ENCODE assay signal across 10 cellular contexts in genomic region chr14:104978774-104979691, GRCh38. TPM values are rescaled to one million over a fixed set of nuclear protein-coding genes. Genes with fewer than 3 reads are reported as not detected.
DNase-seq lines count a peak whose midpoint lies in the region; ATAC-seq and TF ChIP-seq lines count a peak whose summit lies in the region.
"Had no signal": no experiment of that assay in that cellular context is flagged by ENCODE, and none has a peak within 500 bp of the region (broad histone marks: within the 10 kb centered on the region; RNA-seq: fewer than 3 reads in every experiment).

No MANE protein-coding gene starts in this region.

- peaks cover 5 to 27% (median 11%) of the 10 kb centered on the region in 3 donors for H3K4me1 Mint-ChIP-seq in CD8-positive, alpha-beta memory T cell
- peaks cover 7% of the 10 kb centered on the region for H3K4me1 Mint-ChIP-seq in T-helper 1 cell treated with Interleukin-12 subunit alpha and Interleukin-12 subunit beta and Interleukin-4 antibody, amounts not matched to agents 30 μg/mL and 1 μg/mL, for 36 hours (ENCODE audit: low read depth)

- peak overlapping the region in 3 of 8 donors; percentile 14 to 77 (median 15) for H3K27ac Mint-ChIP-seq in CD8-positive, alpha-beta memory T cell
- no peak overlapping the region for H3K27ac Mint-ChIP-seq in T-helper 1 cell treated with Interleukin-12 subunit alpha and Interleukin-12 subunit beta and Interleukin-4 antibody, amounts not matched to agents 30 μg/mL and 1 μg/mL, for 36 hours

- no peak overlapping the region for H4K8ac ChIP-seq in trophoblast cell (ENCODE audit: low read depth, low read length)

- intact Hi-C loops in Right ventricle myocardium inferior (cut with DNase I) = loop anchor here (2.0 to 10.0 kb wide), 2 partner anchors 42 to 206 kb away; partner anchors contain the start of genes CDCA4 and NUDT14

- no peaks in the 10 kb centered on the region for H3K79me1 ChIP-seq in trophoblast cell (ENCODE audit: low read length)

- ATAC-seq in Right ventricle myocardium inferior (no peak), HG02759 (IDR thresholded peaks at IDR 0.05; ENCODE audit: unreplicated experiment) (no peak), foreskin keratinocyte (no peak)

- no peak overlapping the region for H3K9ac ChIP-seq in trophoblast cell (ENCODE audit: low read length)

- peaks cover 22 to 36% of the 10 kb centered on the region in 2 donors for H3K27me3 Mint-ChIP-seq in CD8-positive, alpha-beta memory T cell
- peaks cover 29% of the 10 kb centered on the region for H3K27me3 Mint-ChIP-seq in T-helper 1 cell treated with Interleukin-12 subunit alpha and Interleukin-12 subunit beta and Interleukin-4 antibody, amounts not matched to agents 30 μg/mL and 1 μg/mL, for 36 hours (ENCODE audit: low read depth)

- no peak overlapping the region for H4K91ac ChIP-seq in trophoblast cell (ENCODE audit: low read depth, low read length)

- no peak overlapping the region for H2BK120ac ChIP-seq in trophoblast cell (ENCODE audit: insufficient read depth, low read length, poor library complexity)

- TF ChIP-seq CTCF in foreskin keratinocyte (conservative IDR thresholded peaks at IDR 0.05) = no peak

- H3K9me3 ChIP-seq in CD8-positive, alpha-beta memory T cell (ENCODE audit: low read length) = no peaks in the 10 kb centered on the region
- peaks cover 9% of the 10 kb centered on the region for H3K9me3 ChIP-seq in trophoblast cell (ENCODE audit: insufficient read depth, low read depth, low read length)

- H2BK12ac ChIP-seq in trophoblast cell (ENCODE audit: low read length) = no peak overlapping the region

- H3K4me3 Mint-ChIP-seq in CD8-positive, alpha-beta memory T cell = peak overlapping the region in 5 of 7 donors; percentile 30 to 74 (median 44)
- peak overlapping the region; percentile 49 for H3K4me3 Mint-ChIP-seq in T-helper 1 cell treated with Interleukin-12 subunit alpha and Interleukin-12 subunit beta and Interleukin-4 antibody, amounts not matched to agents 30 μg/mL and 1 μg/mL, for 36 hours

- H3K27ac ChIP-seq in CD8-positive, alpha-beta memory T cell (ENCODE audit: low read depth, low read length) = no peak overlapping the region
- H3K27ac ChIP-seq in trophoblast cell (ENCODE audit: low read depth, low read length) = no peak overlapping the region
- no peak overlapping the region for H3K27ac ChIP-seq in foreskin keratinocyte

- no peak overlapping the region for H3K18ac ChIP-seq in trophoblast cell (ENCODE audit: low read length)

- peaks cover 7% of the 10 kb centered on the region for H3K4me1 ChIP-seq in CD8-positive, alpha-beta memory T cell (ENCODE audit: insufficient read depth, low read length)
- H3K4me1 ChIP-seq in trophoblast cell (ENCODE audit: control insufficient read depth in 1 of 2, insufficient read depth in 2 of 2, low read length in 2 of 2) = peaks cover 2 to 15% of the 10 kb centered on the region in 2 experiments
- H3K4me1 ChIP-seq in foreskin keratinocyte = no peaks in the 10 kb centered on the region

- POLR2A ChIA-PET in CD8-positive, alpha-beta memory T cell (lab: Charles Lee) = no interaction called here

- H3K36me3 ChIP-seq in CD8-positive, alpha-beta memory T cell (ENCODE audit: insufficient read depth, low read length) = no peaks in the 10 kb centered on the region
- H3K36me3 ChIP-seq in trophoblast cell (ENCODE audit: control insufficient read depth in 1 of 2, insufficient read depth in 2 of 2, low read length in 2 of 2) = no peaks in the 10 kb centered on the region

- H4K12ac ChIP-seq in trophoblast cell (ENCODE audit: low read depth, low read length) = no peak overlapping the region

- peak overlapping the region; percentile 53 for H3K4me2 ChIP-seq in trophoblast cell (ENCODE audit: low read length)

- peaks cover 16% of the 10 kb centered on the region for H3K27me3 ChIP-seq in CD8-positive, alpha-beta memory T cell (ENCODE audit: insufficient read depth, low read length, poor library complexity, severe bottlenecking)
- H3K27me3 ChIP-seq in trophoblast cell (ENCODE audit: insufficient read depth, low read length) (peaks cover 10% of the 10 kb centered on the region), foreskin keratinocyte (no peaks in the 10 kb centered on the region)

- no peak overlapping the region for H2BK5ac ChIP-seq in trophoblast cell (ENCODE audit: low read depth, low read length, poor library complexity)

- H3K4ac ChIP-seq in trophoblast cell (ENCODE audit: low read depth, low read length) = no peak overlapping the region

- H3K79me2 ChIP-seq in trophoblast cell (ENCODE audit: control insufficient read depth, insufficient read depth, low read length, poor library complexity) = no peaks in the 10 kb centered on the region

- no peak overlapping the region for H3K23ac ChIP-seq in trophoblast cell (ENCODE audit: low read length)

- DNase-seq in CD8-positive, alpha-beta memory T cell = peak in 1 of 5 donors; percentile 45
- peak; percentile 41 for DNase-seq in Right ventricle myocardium inferior (ENCODE audit: missing footprints)
- no peak for DNase-seq in trophoblast cell
- DNase-seq in NCI-H2029 treated with DMSO at 0.1 percent for 48 hours (lab: John Stamatoyannopoulos, UW) = no peak
- no peak for DNase-seq in DMS53 treated with DMSO at 0.1 percent for 48 hours (lab: John Stamatoyannopoulos, UW; ENCODE audit: unreplicated experiment)
- no peak for DNase-seq in foreskin keratinocyte

- no peaks in the 10 kb centered on the region for H3K9me3 Mint-ChIP-seq in CD8-positive, alpha-beta memory T cell
- no peaks in the 10 kb centered on the region for H3K9me3 Mint-ChIP-seq in T-helper 1 cell treated with Interleukin-12 subunit alpha and Interleukin-12 subunit beta and Interleukin-4 antibody, amounts not matched to agents 30 μg/mL and 1 μg/mL, for 36 hours

- no peak overlapping the region for H3K4me3 ChIP-seq in CD8-positive, alpha-beta memory T cell (ENCODE audit: low read length)
- peak overlapping the region; percentile 14 for H3K4me3 ChIP-seq in trophoblast cell (ENCODE audit: low read depth, low read length)
- H3K4me3 ChIP-seq: GM12878 had no signal

- no peak overlapping the region for H3K14ac ChIP-seq in trophoblast cell (ENCODE audit: low read length)

- CTCF ChIA-PET in CD8-positive, alpha-beta memory T cell (lab: Charles Lee) = interaction anchor here (1.1 kb wide), 1 partner anchor 65 kb away, joined by 4 read pairs; no protein-coding TSS in a partner anchor

- no peak overlapping the region for H2AFZ ChIP-seq in trophoblast cell (ENCODE audit: insufficient read depth, low read length, poor library complexity)

- WGBS in trophoblast cell (ENCODE audit: extremely low coverage, insufficient coverage, insufficient read length) = no CpG with 5 or more reads among the region's 32 CpGs

- no peaks in the 10 kb centered on the region for H3K36me3 Mint-ChIP-seq in CD8-positive, alpha-beta memory T cell
- no peaks in the 10 kb centered on the region for H3K36me3 Mint-ChIP-seq in T-helper 1 cell treated with Interleukin-12 subunit alpha and Interleukin-12 subunit beta and Interleukin-4 antibody, amounts not matched to agents 30 μg/mL and 1 μg/mL, for 36 hours (ENCODE audit: low read depth)

- no peak overlapping the region for H2AK5ac ChIP-seq in trophoblast cell (ENCODE audit: low read length)

RNA-seq across cellular contexts. Expression of gene AHNAK2, which starts 0.9 kb away (rescaled TPM):
- total RNA-seq in CD8-positive, alpha-beta memory T cell = under 1 TPM in 1 of 2 experiments, not detected in 1; 0.04 TPM
- polyA plus RNA-seq in CD8-positive, alpha-beta memory T cell = not detected
- total RNA-seq in Right ventricle myocardium inferior (2.5 TPM), foreskin keratinocyte (183 and 225 TPM in 2 replicates)
- polyA plus RNA-seq in trophoblast cell (2013) = 1.2 and 1.5 TPM in 2 replicates
- polyA plus RNA-seq in foreskin keratinocyte = 73.0 and 79.4 TPM in 2 replicates

RNA-seq across cellular contexts. Expression of gene CLBA1, which starts 6.6 kb away (rescaled TPM):
- 1 to 10 TPM; 3.8 to 3.9 TPM for total RNA-seq in CD8-positive, alpha-beta memory T cell
- polyA plus RNA-seq in CD8-positive, alpha-beta memory T cell = 0.32 TPM
- total RNA-seq in Right ventricle myocardium inferior (1.9 TPM), foreskin keratinocyte (7.4 and 8.3 TPM in 2 replicates)
- 2.2 and 2.6 TPM in 2 replicates for polyA plus RNA-seq in trophoblast cell (2013)
- polyA plus RNA-seq in foreskin keratinocyte = 6.1 and 6.8 TPM in 2 replicates

RNA-seq across cellular contexts. Expression of gene CDCA4, which starts 41.9 kb away (rescaled TPM):
- 10 to 100 TPM; 73.0 to 76.7 TPM for total RNA-seq in CD8-positive, alpha-beta memory T cell
- polyA plus RNA-seq in CD8-positive, alpha-beta memory T cell = 23.8 TPM
- total RNA-seq in Right ventricle myocardium inferior = 3.1 TPM
- 16.8 and 18.1 TPM in 2 replicates for polyA plus RNA-seq in trophoblast cell (2013)
- 74.1 and 81.5 TPM in 2 replicates for total RNA-seq in foreskin keratinocyte
- polyA plus RNA-seq in foreskin keratinocyte = 70.3 TPM in 2 replicates

RNA-seq across cellular contexts. Expression of gene PLD4, which starts 54.4 kb away (rescaled TPM):
- total RNA-seq in CD8-positive, alpha-beta memory T cell = under 1 TPM in 1 of 2 experiments, not detected in 1; 0.04 TPM
- not detected for polyA plus RNA-seq in CD8-positive, alpha-beta memory T cell
- total RNA-seq in Right ventricle myocardium inferior = not detected
- 0.04 and 0.08 TPM in 2 replicates for polyA plus RNA-seq in trophoblast cell (2013)
- not detected in 2 replicates for total RNA-seq in foreskin keratinocyte
- polyA plus RNA-seq in foreskin keratinocyte = 0.02 and 0.03 TPM in 2 replicates
- total RNA-seq: NCI-H460 had no signal

Comparison
In these comparisons a context has a peak if more than half of its experiments do, and no peak if none do; other contexts are left out.
1. RNA of gene AHNAK2, which starts 0.9 kb away (total RNA-seq): 183 to 225 TPM in foreskin keratinocyte; 2.5 TPM in Right ventricle myocardium inferior (single experiment) and 0.04 TPM in CD8-positive, alpha-beta memory T cell; every median in the first group is over 10 times any median in the second.
2. RNA of gene CDCA4, which starts 41.9 kb away (total RNA-seq): 73.0 to 76.7 TPM in CD8-positive, alpha-beta memory T cell and 74.1 to 81.5 TPM in foreskin keratinocyte; 3.1 TPM in Right ventricle myocardium inferior (single experiment); every median in the first group is over 10 times any median in the second.